In genomic region chr1:44631647-44632510, GRCh38 we compare ENCODE assay signal across 8 cellular contexts. TPM values are rescaled to one million over a fixed set of nuclear protein-coding genes. Genes with fewer than 3 reads are reported as not detected.
A peak's percentile ranks its signal among the peaks of the same experiment; 100 is the strongest.
DNase-seq lines count a peak whose midpoint lies in the region; ATAC-seq and TF ChIP-seq lines count a peak whose summit lies in the region.

No MANE protein-coding gene starts in this region.

- H3K9me3 ChIP-seq in WERI-Rb-1 (ENCODE audit: severe bottlenecking) (no peaks in the 10 kb centered on the region), smooth muscle cell (replicated peaks; ENCODE audit: low read depth) (no peaks in the 10 kb centered on the region)

- peak overlapping the region; percentile 75 for H3K4me3 ChIP-seq in WERI-Rb-1 (ENCODE audit: low read depth, low read length)
- peak overlapping the region; percentile 60 for H3K4me3 ChIP-seq in smooth muscle cell

- peak overlapping the region; percentile 98 for H2AFZ ChIP-seq in smooth muscle cell (ENCODE audit: low read depth)

- H3F3A ChIP-seq in smooth muscle cell (ENCODE audit: low read depth) = no peaks in the 10 kb centered on the region

- H4K20me1 ChIP-seq in smooth muscle cell (ENCODE audit: low read depth) = peaks cover 12% of the 10 kb centered on the region

- H3K4me2 ChIP-seq in smooth muscle cell = peak overlapping the region; percentile 92

- TF ChIP-seq CTCF in WERI-Rb-1 (IDR thresholded peaks at IDR 0.05; ENCODE audit: low read depth, low read length) (no peak), smooth muscle cell (IDR thresholded peaks at IDR 0.05; ENCODE audit: borderline replicate concordance, insufficient read depth, poor library complexity, severe bottlenecking) (no peak)

- H3K36me3 ChIP-seq in WERI-Rb-1 = peaks cover 46% of the 10 kb centered on the region
- no peaks in the 10 kb centered on the region for H3K36me3 ChIP-seq in smooth muscle cell (ENCODE audit: low read depth)

- H3K27me3 ChIP-seq in WERI-Rb-1 (ENCODE audit: insufficient read depth, low read depth, severe bottlenecking) = no peaks in the 10 kb centered on the region
- no peaks in the 10 kb centered on the region for H3K27me3 ChIP-seq in smooth muscle cell (ENCODE audit: low read depth)

- DNase-seq in NCI-H1417 (lab: John Stamatoyannopoulos, UW) (peak; percentile 86 to 89 (median 89)), NCI-H1417 treated with DMSO at 0.1 percent for 48 hours (lab: John Stamatoyannopoulos, UW) (no peak), NCI-H2107 treated with DMSO at 0.1 percent for 48 hours (lab: John Stamatoyannopoulos, UW; ENCODE audit: unreplicated experiment) (peak; percentile 79), WERI-Rb-1 (peak; percentile 89), T47D (ENCODE audit: low read depth in 1 of 2, low spot score in 1 of 2) (peak; percentile 80 to 83), iPS-NIHi7 (ENCODE audit: extremely low spot score) (peak; percentile 97), smooth muscle cell (lab: John Stamatoyannopoulos, UW; ENCODE audit: unreplicated experiment) (peak; percentile 74)

- in situ Hi-C loops in T47D (cut with HindIII; ENCODE audit: low pct_unique_long_range_greater_than_20kb, low sequenced_read_pairs) = no loop called here

- ATAC-seq in HG02981 (IDR thresholded peaks at IDR 0.05; ENCODE audit: unreplicated experiment) = peak; percentile 57

- WGBS in smooth muscle cell (ENCODE audit: low lambda C conversion rate) = 1% methylated on average over 62 of the region's 86 CpGs

- peak overlapping the region; percentile 98 for H3K27ac ChIP-seq in WERI-Rb-1
- peak overlapping the region; percentile 74 for H3K27ac ChIP-seq in smooth muscle cell (ENCODE audit: low read depth)

- peaks cover 17% of the 10 kb centered on the region for H3K79me2 ChIP-seq in smooth muscle cell (ENCODE audit: low read depth)

- H3K4me1 ChIP-seq in smooth muscle cell (ENCODE audit: low read depth) = peaks cover 16% of the 10 kb centered on the region

- peak overlapping the region; percentile 82 for H3K9ac ChIP-seq in smooth muscle cell (ENCODE audit: low read depth)

RNA-seq across cellular contexts. Expression of gene TMEM53, which starts 42.4 kb away (rescaled TPM):
- total RNA-seq in smooth muscle cell = 8.1 and 8.6 TPM in 2 replicates
- 13.0 and 15.5 TPM in 2 replicates for polyA plus RNA-seq in smooth muscle cell

RNA-seq across cellular contexts. Expression of gene ARMH1, which starts 42.6 kb away (rescaled TPM):
- total RNA-seq in smooth muscle cell = 1.5 and 4.8 TPM in 2 replicates
- polyA plus RNA-seq in smooth muscle cell = 8.3 and 10.1 TPM in 2 replicates
